9 cellular contexts compared by ENCODE assay signal in genomic region chr1:185680453-185680852, GRCh38. TPM values are rescaled to one million over a fixed set of nuclear protein-coding genes. Genes with fewer than 3 reads are reported as not detected.
DNase-seq lines count a peak whose midpoint lies in the region; ATAC-seq and TF ChIP-seq lines count a peak whose summit lies in the region.
"Had no signal": no experiment of that assay in that cellular context is flagged by ENCODE, and none has a peak within 500 bp of the region (broad histone marks: within the 10 kb centered on the region; RNA-seq: fewer than 3 reads in every experiment).

No MANE protein-coding gene starts in this region.

- CTCF ChIA-PET in CD4-positive, alpha-beta memory T cell (lab: Charles Lee; ENCODE audit: partially characterized antibody): interaction anchor here (0.7 to 7.4 kb wide), 44 partner anchors 8 to 875 kb away, joined by 3 to 81 read pairs (median 4); partner anchors contain the start of gene IVNS1ABP

- POLR2A ChIA-PET in CD4-positive, alpha-beta memory T cell (lab: Charles Lee; ENCODE audit: partially characterized antibody): interaction anchor here (0.6 to 7.7 kb wide), 12 partner anchors 10 to 524 kb away, joined by 3 to 82 read pairs (median 4); partner anchors contain the start of genes IVNS1ABP and TRMT1L

- peaks cover 0 to 2% (median 0%) of the 10 kb centered on the region in 8 donors for H3K9me3 Mint-ChIP-seq in CD4-positive, alpha-beta memory T cell
- no peaks in the 10 kb centered on the region for H3K9me3 Mint-ChIP-seq in GM23338

- H3K4me1 ChIP-seq in CD4-positive, alpha-beta memory T cell (ENCODE audit: insufficient read depth, low read length): peaks cover 26% of the 10 kb centered on the region
- H3K4me1 ChIP-seq in GM23338 (ENCODE audit: insufficient read depth) (no peaks in the 10 kb centered on the region), mucosa of descending colon (ENCODE audit: low read depth) (peaks cover 5% of the 10 kb centered on the region)

- H3K4me3 ChIP-seq in CD4-positive, alpha-beta memory T cell (ENCODE audit: low read length in 2 of 2): no peak overlapping the region
- H3K4me3 ChIP-seq in GM23338 (no peak overlapping the region), mucosa of descending colon (no peak overlapping the region)

- no peaks in the 10 kb centered on the region for H3K36me3 ChIP-seq in CD4-positive, alpha-beta memory T cell (ENCODE audit: insufficient read depth, low read length)
- H3K36me3 ChIP-seq in GM23338 (ENCODE audit: insufficient read depth) (no peaks in the 10 kb centered on the region), mucosa of descending colon (ENCODE audit: low read depth) (no peaks in the 10 kb centered on the region)

- no peaks in the 10 kb centered on the region for H3K27me3 ChIP-seq in CD4-positive, alpha-beta memory T cell (ENCODE audit: insufficient read depth, low read length)
- H3K27me3 ChIP-seq in GM23338 (ENCODE audit: insufficient read depth): no peaks in the 10 kb centered on the region

- H3K9me3 ChIP-seq in CD4-positive, alpha-beta memory T cell (ENCODE audit: control insufficient read depth in 1 of 2, low read length in 2 of 2): no peaks in the 10 kb centered on the region
- H3K9me3 ChIP-seq in mucosa of descending colon: no peaks in the 10 kb centered on the region

- ATAC-seq in GM23338 (peak; percentile 32), mucosa of descending colon (peak; percentile 45), HG02759 (IDR thresholded peaks at IDR 0.05; ENCODE audit: unreplicated experiment) (no peak)

- H3K9me2 ChIP-seq in GM23338 (ENCODE audit: insufficient read depth): no peaks in the 10 kb centered on the region

- no peaks in the 10 kb centered on the region for H3K36me3 Mint-ChIP-seq in CD4-positive, alpha-beta memory T cell
- no peaks in the 10 kb centered on the region for H3K36me3 Mint-ChIP-seq in GM23338 (ENCODE audit: low read depth)

- no peak overlapping the region for H3K4me2 ChIP-seq in GM23338

- no peaks in the 10 kb centered on the region for H3F3A ChIP-seq in GM23338 (replicated peaks; ENCODE audit: low read depth)

- peak overlapping the region in 3 of 8 donors; percentile 0 to 36 (median 15) for H3K4me3 Mint-ChIP-seq in CD4-positive, alpha-beta memory T cell
- no peak overlapping the region for H3K4me3 Mint-ChIP-seq in GM23338

- H4K20me1 ChIP-seq in GM23338 (replicated peaks; ENCODE audit: insufficient read depth): no peaks in the 10 kb centered on the region

- peaks cover 19 to 34% (median 27%) of the 10 kb centered on the region in 4 donors for H3K4me1 Mint-ChIP-seq in CD4-positive, alpha-beta memory T cell
- peaks cover 10% of the 10 kb centered on the region; the same call in 2 of the 3 replicates for H3K4me1 Mint-ChIP-seq in GM23338

- peak overlapping the region; percentile 29; the same call in 1 of the 2 replicates for H2AFZ ChIP-seq in GM23338

- peak overlapping the region in 5 of 7 donors; percentile 0 to 77 (median 27) for H3K27ac Mint-ChIP-seq in CD4-positive, alpha-beta memory T cell
- H3K27ac Mint-ChIP-seq in GM23338: no peak overlapping the region

- no peak for DNase-seq in CD4-positive, alpha-beta memory T cell
- DNase-seq in GM23338 (ENCODE audit: low spot score) (no peak), UCSD-AML1 (lab: John Stamatoyannopoulos, UW; ENCODE audit: unreplicated experiment) (peak; percentile 18), mucosa of descending colon (peak in 2 of 3 donors; percentile 10 to 28), NCI-H1105 treated with DMSO at 0.1 percent for 48 hours (lab: John Stamatoyannopoulos, UW) (no peak), NAMALWA (ENCODE audit: low spot score) (no peak)
- DNase-seq: NCI-H1436 treated with DMSO at 0.1 percent for 48 hours had no signal

- TF ChIP-seq CTCF in GM23338 (conservative IDR thresholded peaks at IDR 0.05; ENCODE audit: low read depth in 2 of 2) (no peak), mucosa of descending colon (IDR thresholded peaks at IDR 0.05) (no peak)

- H3K79me2 ChIP-seq in GM23338 (replicated peaks; ENCODE audit: insufficient read depth): no peaks in the 10 kb centered on the region

- intact Hi-C loops in CD4-positive, alpha-beta memory T cell (cut with micrococcal nuclease): loop anchor here (5.0 kb wide), 2 partner anchors 698 to 873 kb away; no protein-coding TSS in a partner anchor
- intact Hi-C loops in mucosa of descending colon (cut with DNase I, micrococcal nuclease): loop anchor here in 1 of 2 donors (10.0 kb wide), 1 partner anchor 366 kb away; the partner anchor contains the start of gene IVNS1ABP

- no peak overlapping the region for H3K27ac ChIP-seq in CD4-positive, alpha-beta memory T cell (ENCODE audit: low read depth, low read length)
- 0 out of 2 replicates have a peak overlapping the region, but pooled peaks have one; percentile 5 for H3K27ac ChIP-seq in GM23338 (ENCODE audit: low read depth)
- H3K27ac ChIP-seq: VCaP had no signal

- H3K27me3 Mint-ChIP-seq in CD4-positive, alpha-beta memory T cell: no peaks in the 10 kb centered on the region
- H3K27me3 Mint-ChIP-seq in GM23338 (ENCODE audit: insufficient read depth, low read depth, poor library complexity): no peaks in the 10 kb centered on the region

TF ChIP-seq in GM23338, 12 proteins besides CTCF, POLR2A, EP300 and RAD21 (continues in another document):
- TF ChIP-seq ZNF331 (CRISPR knock-in tag; IDR thresholded peaks at IDR 0.05; ENCODE audit: low read depth) (no peak), ZNF462 (CRISPR knock-in tag; IDR thresholded peaks at IDR 0.05) (no peak), JUNB (IDR thresholded peaks at IDR 0.05; ENCODE audit: unreplicated experiment) (no peak)

RNA-seq across cellular contexts. Expression of gene HMCN1, which starts 53.7 kb away (rescaled TPM):
- under 1 TPM; 0.19 to 0.29 TPM for total RNA-seq in CD4-positive, alpha-beta memory T cell
- not detected for polyA plus RNA-seq in CD4-positive, alpha-beta memory T cell
- total RNA-seq in GM23338 (2014; rRNA removed; shearing (Covaris generic)): 8.7 and 17.2 TPM in 2 replicates
- polyA plus RNA-seq in GM23338 (2016; fragmentation: Nextera tagmentation; extraction: Ambion mirVana): 1.6 and 2.7 TPM in 2 replicates
- total RNA-seq in mucosa of descending colon: 1 to 10 TPM; 2.0 to 8.6 (median 3.4) TPM

Comparison
In these comparisons a context has a peak if more than half of its experiments do, and no peak if none do; other contexts are left out.
1. DNase-seq: peak in UCSD-AML1 (single experiment) and mucosa of descending colon (2 of 3); none in CD4-positive, alpha-beta memory T cell (0 of 5), GM23338 (single experiment), NCI-H1105 treated with DMSO at 0.1 percent for 48 hours (single experiment) and NAMALWA (single experiment).